In genomic region chr14:77039285-77040058, GRCh38 we compare ENCODE assay signal across 8 cellular contexts. TPM values are rescaled to one million over a fixed set of nuclear protein-coding genes. Genes with fewer than 3 reads are reported as not detected.
DNase-seq lines count a peak whose midpoint lies in the region; ATAC-seq and TF ChIP-seq lines count a peak whose summit lies in the region.

No MANE protein-coding gene starts in this region.

- peak overlapping the region; percentile 98 for H3K27ac Mint-ChIP-seq in T-helper 17 cell

- TF ChIP-seq CTCF in GM12875 (IDR thresholded peaks at IDR 0.05; ENCODE audit: borderline replicate concordance, insufficient read depth, low read depth, low read length) (no peak), fibroblast of mammary gland (conservative IDR thresholded peaks at IDR 0.05; ENCODE audit: control insufficient read depth, insufficient read depth, low read depth, low read length) (no peak), retinal pigment epithelial cell (conservative IDR thresholded peaks at IDR 0.05; ENCODE audit: low read depth, low read length) (no peak)

- no peaks in the 10 kb centered on the region for H3K36me3 Mint-ChIP-seq in T-helper 17 cell (ENCODE audit: low read depth)

- H3K9me3 ChIP-seq in T-helper 17 cell (ENCODE audit: control insufficient read depth, low read length, poor library complexity, severe bottlenecking), result no peaks in the 10 kb centered on the region

- H3K4me3 Mint-ChIP-seq in T-helper 17 cell, result peak overlapping the region; percentile 84

- no peaks in the 10 kb centered on the region for H3K27me3 Mint-ChIP-seq in T-helper 17 cell

- peak; percentile 2 for ATAC-seq in HG03280 (IDR thresholded peaks at IDR 0.05; ENCODE audit: unreplicated experiment)
- no peak for ATAC-seq in T-helper 17 cell
- no peak for ATAC-seq in HG02571 (IDR thresholded peaks at IDR 0.05; ENCODE audit: unreplicated experiment)
- ATAC-seq in HG02763 (IDR thresholded peaks at IDR 0.05; ENCODE audit: unreplicated experiment), result no peak

- peaks cover 60% of the 10 kb centered on the region for H3K4me1 Mint-ChIP-seq in T-helper 17 cell

- peak overlapping the region; percentile 30 for H3K4me3 ChIP-seq in GM12875 (ENCODE audit: low read depth, low read length)
- H3K4me3 ChIP-seq in fibroblast of mammary gland (ENCODE audit: control insufficient read depth, low read depth, low read length), result peak overlapping the region; percentile 37
- H3K4me3 ChIP-seq in retinal pigment epithelial cell (ENCODE audit: low read length), result peak overlapping the region; percentile 30

- no peak for DNase-seq in T-helper 17 cell
- no peak for DNase-seq in fibroblast of mammary gland (ENCODE audit: low read depth)
- no peak for DNase-seq in retinal pigment epithelial cell (ENCODE audit: low read depth)
- DNase-seq in NCI-H226, result no peak

RNA-seq across cellular contexts. Expression of gene IRF2BPL, which starts 11.0 kb away (rescaled TPM):
- 10 to 100 TPM; 41.9 to 51.7 TPM for total RNA-seq in T-helper 17 cell

RNA-seq across cellular contexts. Expression of gene CIPC, which starts 58.6 kb away (rescaled TPM):
- 10 to 100 TPM; 11.2 to 13.4 TPM for total RNA-seq in T-helper 17 cell
